In genomic region chr5:151082976-151083651, GRCh38 we compare ENCODE assay signal across 9 cellular contexts. TPM values are rescaled to one million over a fixed set of nuclear protein-coding genes. Genes with fewer than 3 reads are reported as not detected.
A peak's percentile ranks its signal among the peaks of the same experiment; 100 is the strongest.
DNase-seq lines count a peak whose midpoint lies in the region; ATAC-seq, FAIRE-seq and TF ChIP-seq lines count a peak whose summit lies in the region.
"Had no signal": no experiment of that assay in that cellular context is flagged by ENCODE, and none has a peak within 500 bp of the region (broad histone marks: within the 10 kb centered on the region; RNA-seq: fewer than 3 reads in every experiment).

No MANE protein-coding gene starts in this region.

- no peak overlapping the region for H3K4ac ChIP-seq in mesendoderm (ENCODE audit: low read depth, low read length)

- peaks cover 2% of the 10 kb centered on the region for H3K36me3 Mint-ChIP-seq in astrocyte (ENCODE audit: low read depth, unreplicated experiment)

- peaks cover 22% of the 10 kb centered on the region for H3K4me1 Mint-ChIP-seq in astrocyte (ENCODE audit: low read depth, unreplicated experiment)

- H2BK15ac ChIP-seq in mesendoderm (replicated peaks; ENCODE audit: low read depth): no peak overlapping the region

- H3K9ac ChIP-seq in astrocyte (ENCODE audit: low read length) (no peak overlapping the region), mesendoderm (ENCODE audit: low read length) (no peak overlapping the region)

- DNase-seq in GM12891 (ENCODE audit: insufficient read length, low spot score) (no peak), SJCRH30 (peak; percentile 93 to 96), astrocyte (ENCODE audit: low read depth) (no peak), retinal pigment epithelial cell (ENCODE audit: low read depth) (peak; percentile 55), mesendoderm (no peak), erythroblast (lab: John Stamatoyannopoulos, UW) (no peak), amygdala (lab: John Stamatoyannopoulos, UW) (no peak)

- TF ChIP-seq CTCF in astrocyte (IDR thresholded peaks at IDR 0.05; ENCODE audit: insufficient read depth, low read depth, low read length): no peak
- TF ChIP-seq CTCF in retinal pigment epithelial cell (conservative IDR thresholded peaks at IDR 0.05; ENCODE audit: low read depth, low read length): no peak

- no peak overlapping the region for H2BK120ac ChIP-seq in mesendoderm (ENCODE audit: low read depth, low read length)

- H3K4me3 ChIP-seq in SJCRH30 (peak overlapping the region; percentile 5), astrocyte (ENCODE audit: insufficient read depth, low read depth, low read length) (no peak overlapping the region), retinal pigment epithelial cell (ENCODE audit: low read length) (no peak overlapping the region), mesendoderm (ENCODE audit: low read length) (no peak overlapping the region)

- WGBS in mesendoderm (ENCODE audit: extremely low coverage, insufficient coverage, low lambda C conversion rate): no CpG with 5 or more reads among the region's 3 CpGs

- no peak overlapping the region for H4K5ac ChIP-seq in mesendoderm (ENCODE audit: low read length)

- peaks cover 2% of the 10 kb centered on the region for H3K9me3 Mint-ChIP-seq in astrocyte (ENCODE audit: unreplicated experiment)

- H3K27ac ChIP-seq in SJCRH30 (peak overlapping the region; percentile 84), astrocyte (ENCODE audit: low read depth, low read length) (no peak overlapping the region), mesendoderm (ENCODE audit: low read depth, low read length) (no peak overlapping the region)
- H3K27ac ChIP-seq: HL-60 had no signal

- no peaks in the 10 kb centered on the region for H3K36me3 ChIP-seq in SJCRH30
- no peaks in the 10 kb centered on the region for H3K36me3 ChIP-seq in astrocyte (ENCODE audit: insufficient read depth, low read length)
- H3K36me3 ChIP-seq in mesendoderm (ENCODE audit: control insufficient read depth, insufficient read depth, low read length): no peaks in the 10 kb centered on the region

- peaks cover 3% of the 10 kb centered on the region for H4K20me1 ChIP-seq in astrocyte (ENCODE audit: insufficient read depth, low read length)

- peaks cover 6% of the 10 kb centered on the region for H3K79me1 ChIP-seq in mesendoderm (ENCODE audit: low read length)

- H3K27ac Mint-ChIP-seq in astrocyte (ENCODE audit: unreplicated experiment): peak overlapping the region; percentile 36

- peaks cover 48% of the 10 kb centered on the region for H3K4me1 ChIP-seq in SJCRH30
- peaks cover 30% of the 10 kb centered on the region for H3K4me1 ChIP-seq in astrocyte (ENCODE audit: insufficient read depth, low read length)
- H3K4me1 ChIP-seq in mesendoderm (ENCODE audit: control insufficient read depth, low read depth, low read length): peaks cover 3% of the 10 kb centered on the region

- H2AK5ac ChIP-seq in mesendoderm (ENCODE audit: low read length): no peak overlapping the region

- no peaks in the 10 kb centered on the region for H3K27me3 ChIP-seq in SJCRH30
- no peaks in the 10 kb centered on the region for H3K27me3 ChIP-seq in astrocyte (ENCODE audit: insufficient read depth, low read length)
- H3K27me3 ChIP-seq in mesendoderm (ENCODE audit: insufficient read depth, low read length, poor library complexity): no peaks in the 10 kb centered on the region

- no peak overlapping the region for H3K56ac ChIP-seq in mesendoderm (ENCODE audit: low read length)

- no peak overlapping the region for H2BK5ac ChIP-seq in mesendoderm (ENCODE audit: low read length)

- H4K8ac ChIP-seq in mesendoderm (ENCODE audit: low read depth, low read length): no peak overlapping the region

- TF ChIP-seq POLR2A in GM12891 (IDR thresholded peaks at IDR 0.05; ENCODE audit: low read depth, low read length) (no peak), erythroblast (IDR thresholded peaks at IDR 0.05; ENCODE audit: low read length) (no peak)

- H3K79me2 ChIP-seq in astrocyte (ENCODE audit: insufficient read depth, low read length) (peaks cover 15% of the 10 kb centered on the region), mesendoderm (ENCODE audit: control insufficient read depth, insufficient read depth, low read length) (no peaks in the 10 kb centered on the region)

- H3K23ac ChIP-seq in mesendoderm (ENCODE audit: low read length): no peak overlapping the region

- no peaks in the 10 kb centered on the region for H3K9me3 ChIP-seq in SJCRH30 (replicated peaks)
- H3K9me3 ChIP-seq in astrocyte (ENCODE audit: insufficient read depth, low read depth, low read length): no peaks in the 10 kb centered on the region

- H2AFZ ChIP-seq in astrocyte (ENCODE audit: low read depth, low read length): no peak overlapping the region

- H3K4me2 ChIP-seq in astrocyte (ENCODE audit: low read length) (no peak overlapping the region), mesendoderm (ENCODE audit: low read length) (no peak overlapping the region)

- H3K18ac ChIP-seq in mesendoderm (ENCODE audit: low read length): no peak overlapping the region

- peak; percentile 79 for FAIRE-seq in GM12891 (lab: Jason Lieb, UNC)
- FAIRE-seq in astrocyte (lab: Jason Lieb, UNC): no peak

- no peaks in the 10 kb centered on the region for H3K27me3 Mint-ChIP-seq in astrocyte (ENCODE audit: low read depth, unreplicated experiment)

- peak overlapping the region; percentile 92 for H3K4me3 Mint-ChIP-seq in astrocyte (ENCODE audit: unreplicated experiment)

- ATAC-seq in HG03025 (IDR thresholded peaks at IDR 0.05; ENCODE audit: low FRiP score, unreplicated experiment): no peak

TF ChIP-seq in GM12891, 5 proteins besides CTCF, POLR2A, EP300 and RAD21:
- TF ChIP-seq PAX5 (IDR thresholded peaks at IDR 0.05; ENCODE audit: insufficient read depth, low read length, severe bottlenecking) (no peak), SPI1 (IDR thresholded peaks at IDR 0.05; ENCODE audit: low read depth, low read length) (no peak), POU2F2 (IDR thresholded peaks at IDR 0.05; ENCODE audit: low read depth, low read length) (no peak), POLR2AphosphoS5 (IDR thresholded peaks at IDR 0.05; ENCODE audit: low read depth, low read length) (no peak), TAF1 (IDR thresholded peaks at IDR 0.05; ENCODE audit: low read depth, low read length) (no peak)

RNA-seq across cellular contexts. Expression of gene TNIP1, which starts 2.3 kb away (rescaled TPM):
- 253 TPM for polyA plus RNA-seq in GM12891 (2012; ENCODE audit: low read depth, missing spikeins)
- 56.3 and 57.4 TPM in 2 replicates for total RNA-seq in SJCRH30 (2014; rRNA removed; shearing (Covaris generic))
- 98.5 and 119 TPM in 2 replicates for total RNA-seq in astrocyte
- 13.7 TPM for polyA plus RNA-seq in mesendoderm (2013, experiment 1 of 2)
- polyA plus RNA-seq in mesendoderm (2013, experiment 2 of 2): 14.2 TPM

Comparison
In these comparisons a context has a peak if more than half of its experiments do, and no peak if none do; other contexts are left out.
1. DNase-seq: peak in SJCRH30 (2 of 2) and retinal pigment epithelial cell (single experiment); none in GM12891 (single experiment), astrocyte (single experiment), mesendoderm (single experiment), erythroblast (0 of 2) and amygdala (0 of 56).